In genomic region chr5:143230676-143230996, GRCh38 we compare ENCODE assay signal across 8 cellular contexts.
DNase-seq lines count a peak whose midpoint lies in the region; ATAC-seq and TF ChIP-seq lines count a peak whose summit lies in the region.
"Had no signal": no experiment of that assay in that cellular context is flagged by ENCODE, and none has a peak within 500 bp of the region (broad histone marks: within the 10 kb centered on the region; RNA-seq: fewer than 3 reads in every experiment).

No MANE protein-coding gene starts in this region.

- peaks cover 0 to 8% (median under 1%) of the 10 kb centered on the region in 11 experiments; a peak in 8 of 22 replicates for H3K36me3 ChIP-seq in BLaER1 treated with 17β-estradiol and CSF1 and Interleukin-3, amounts not matched to agents 10 nM and 100 nM
- H3K36me3 ChIP-seq in DOHH2 (ENCODE audit: control insufficient read depth, low read length) (no peaks in the 10 kb centered on the region), OCI-LY1 (ENCODE audit: insufficient read depth, low read length) (no peaks in the 10 kb centered on the region)

- H4K20me1 ChIP-seq in BLaER1 treated with 17β-estradiol and CSF1 and Interleukin-3, amounts not matched to agents 10 nM and 100 nM = 0 out of 22 replicates have a peak, but pooled peaks cover 0 to 5% (median 0%) of the 10 kb centered on the region in 11 experiments
- no peaks in the 10 kb centered on the region for H4K20me1 ChIP-seq in DOHH2 (ENCODE audit: control insufficient read depth, insufficient read depth, low read depth, low read length)
- no peaks in the 10 kb centered on the region for H4K20me1 ChIP-seq in OCI-LY1 (ENCODE audit: insufficient read depth, low read length)

- no peak overlapping the region for H3K4me3 ChIP-seq in BLaER1 treated with 17β-estradiol and CSF1 and Interleukin-3, amounts not matched to agents 10 nM and 100 nM
- peak overlapping the region; percentile 68 for H3K4me3 ChIP-seq in DOHH2 (ENCODE audit: low read length)
- H3K4me3 ChIP-seq in OCI-LY1 (ENCODE audit: low read depth, low read length, poor library complexity, severe bottlenecking) = peak overlapping the region; percentile 42
- H3K4me3 ChIP-seq: PC-9 had no signal

- no peak overlapping the region for H3K27ac ChIP-seq in BLaER1 treated with 17β-estradiol and CSF1 and Interleukin-3, amounts not matched to agents 10 nM and 100 nM
- H3K27ac ChIP-seq in DOHH2 (ENCODE audit: low read depth, low read length) = peak overlapping the region; percentile 89
- peak overlapping the region; percentile 100 for H3K27ac ChIP-seq in OCI-LY1 (ENCODE audit: low read depth, low read length, poor library complexity, severe bottlenecking)
- peak overlapping the region; percentile 71 for H3K27ac ChIP-seq in foreskin keratinocyte
- H3K27ac ChIP-seq: PC-9 had no signal

- peaks cover 6% of the 10 kb centered on the region for H3F3A ChIP-seq in DOHH2 (ENCODE audit: control insufficient read depth, insufficient read depth)
- 0 out of 2 replicates have a peak, but pooled peaks cover 7% of the 10 kb centered on the region for H3F3A ChIP-seq in OCI-LY1 (ENCODE audit: insufficient read depth, low read length)

- H3K9me3 ChIP-seq in BLaER1 treated with 17β-estradiol and CSF1 and Interleukin-3, amounts not matched to agents 10 nM and 100 nM (replicated peaks in 1 of 11) = no peaks in the 10 kb centered on the region
- H3K9me3 ChIP-seq in DOHH2 (ENCODE audit: control insufficient read depth, insufficient read depth, low read length) (no peaks in the 10 kb centered on the region), OCI-LY1 (ENCODE audit: low read length) (no peaks in the 10 kb centered on the region)

- no peak overlapping the region for H3K9ac ChIP-seq in BLaER1 treated with 17β-estradiol and CSF1 and Interleukin-3, amounts not matched to agents 10 nM and 100 nM
- peak overlapping the region; percentile 79 for H3K9ac ChIP-seq in OCI-LY1 (ENCODE audit: low read length)

- no peak for TF ChIP-seq CTCF in DOHH2 (IDR thresholded peaks at IDR 0.05; ENCODE audit: low read depth, low read length, poor library complexity, severe bottlenecking)
- TF ChIP-seq CTCF in OCI-LY1 (IDR thresholded peaks at IDR 0.05; ENCODE audit: low read length) = no peak
- TF ChIP-seq CTCF in foreskin keratinocyte (conservative IDR thresholded peaks at IDR 0.05) = no peak

- H3K9me2 ChIP-seq in DOHH2 (replicated peaks; ENCODE audit: control insufficient read depth, low read length) (no peaks in the 10 kb centered on the region), OCI-LY1 (ENCODE audit: low read depth, low read length) (no peaks in the 10 kb centered on the region)

- H3K79me2 ChIP-seq in DOHH2 (ENCODE audit: control insufficient read depth, low read length) (no peaks in the 10 kb centered on the region), OCI-LY1 (ENCODE audit: insufficient read depth, low read length) (no peaks in the 10 kb centered on the region)

- DNase-seq in foreskin keratinocyte (no peak), D341Med (ENCODE audit: low spot score) (no peak)
- DNase-seq: PC-9 had no signal

- H2AFZ ChIP-seq in OCI-LY1 (ENCODE audit: low read length) = no peak overlapping the region
- H2AFZ ChIP-seq: PC-9 had no signal

- ATAC-seq in foreskin keratinocyte (no peak), esophagus mucosa (no peak), GM18519 (IDR thresholded peaks at IDR 0.05; ENCODE audit: low FRiP score, unreplicated experiment) (no peak)

- no peaks in the 10 kb centered on the region for H3K27me3 ChIP-seq in BLaER1 treated with 17β-estradiol and CSF1 and Interleukin-3, amounts not matched to agents 10 nM and 100 nM
- H3K27me3 ChIP-seq in DOHH2 (ENCODE audit: control insufficient read depth, low read length) = no peaks in the 10 kb centered on the region
- no peaks in the 10 kb centered on the region for H3K27me3 ChIP-seq in OCI-LY1 (ENCODE audit: insufficient read depth, low read length)
- no peaks in the 10 kb centered on the region for H3K27me3 ChIP-seq in foreskin keratinocyte

- peaks cover 0 to 26% (median 16%) of the 10 kb centered on the region in 10 experiments; a peak in 17 of 20 replicates for H3K4me1 ChIP-seq in BLaER1 treated with 17β-estradiol and CSF1 and Interleukin-3, amounts not matched to agents 10 nM and 100 nM
- H3K4me1 ChIP-seq in DOHH2 (ENCODE audit: control insufficient read depth, low read length) = peaks cover 44% of the 10 kb centered on the region
- peaks cover 62% of the 10 kb centered on the region for H3K4me1 ChIP-seq in OCI-LY1 (ENCODE audit: insufficient read depth, low read length, severe bottlenecking)
- peaks cover 14% of the 10 kb centered on the region for H3K4me1 ChIP-seq in foreskin keratinocyte

- H3K4me2 ChIP-seq in BLaER1 treated with 17β-estradiol and CSF1 and Interleukin-3, amounts not matched to agents 10 nM and 100 nM = peak overlapping the region in 8 of 11 experiments; percentile 60 to 69 (median 64); a peak in 15 of 22 replicates
- H3K4me2 ChIP-seq in DOHH2 (ENCODE audit: low read length) = peak overlapping the region; percentile 84
- H3K4me2 ChIP-seq in OCI-LY1 (ENCODE audit: low read length) = peak overlapping the region; percentile 60
- H3K4me2 ChIP-seq: PC-9 had no signal

Comparison
In these comparisons a context has a peak if more than half of its experiments do, and no peak if none do; other contexts are left out.
1. H3K27ac ChIP-seq: peak in DOHH2 (single experiment), OCI-LY1 (single experiment) and foreskin keratinocyte (single experiment); none in BLaER1 treated with 17β-estradiol and CSF1 and Interleukin-3, amounts not matched to agents 10 nM and 100 nM (0 of 11).
2. H3K4me3 ChIP-seq: peak in DOHH2 (single experiment) and OCI-LY1 (single experiment); none in BLaER1 treated with 17β-estradiol and CSF1 and Interleukin-3, amounts not matched to agents 10 nM and 100 nM (0 of 10).
3. Peak in every context shown above with its lines, with median percentiles within 50 percentile points of each other: H3K4me2 ChIP-seq.